24 cellular contexts compared by ENCODE assay signal in genomic region chr1:32946413-32946812, GRCh38. TPM values are rescaled to one million over a fixed set of nuclear protein-coding genes. Genes with fewer than 3 reads are reported as not detected.
A peak's percentile ranks its signal among the peaks of the same experiment; 100 is the strongest.
DNase-seq lines count a peak whose midpoint lies in the region; ATAC-seq, FAIRE-seq and TF ChIP-seq lines count a peak whose summit lies in the region.
"Had no signal": no experiment of that assay in that cellular context is flagged by ENCODE, and none has a peak within 500 bp of the region (broad histone marks: within the 10 kb centered on the region; RNA-seq: fewer than 3 reads in every experiment).

No MANE protein-coding gene starts in this region.

- no peak for TF ChIP-seq RAD21 in HepG2 (CRISPR knock-in tag; IDR thresholded peaks at IDR 0.05)

- no peak overlapping the region for H2BK15ac ChIP-seq in H9 (ENCODE audit: low read depth, low read length)

- H3K23me2 ChIP-seq in H9 (ENCODE audit: insufficient read length, low read depth, low read length, poor library complexity, severe bottlenecking): no peaks in the 10 kb centered on the region

- H3K23ac ChIP-seq in H9 (ENCODE audit: insufficient read length, low read depth, low read length): no peak overlapping the region

- H3K4me3 ChIP-seq in BLaER1: no peak overlapping the region
- H3K4me3 ChIP-seq in OCI-LY7 (ENCODE audit: low read depth, low read length, poor library complexity, severe bottlenecking): peak overlapping the region; percentile 17
- H3K4me3 ChIP-seq in HepG2 (replicated peaks in 1 of 3; ENCODE audit: insufficient read depth in 1 of 3, low read depth in 2 of 3, low read length in 3 of 3): no peak overlapping the region
- H3K4me3 ChIP-seq in heart right ventricle: no peak overlapping the region
- H3K4me3 ChIP-seq: A549 had no signal

- H3K4me1 Mint-ChIP-seq in chondrocyte (ENCODE audit: low read depth) (peaks cover 47% of the 10 kb centered on the region), H9 (no peaks in the 10 kb centered on the region)

- H2BK120ac ChIP-seq in H9 (ENCODE audit: low read depth, low read length, poor library complexity, severe bottlenecking): no peak overlapping the region

- no peak overlapping the region for H3T11ph ChIP-seq in H9 (ENCODE audit: low read length)

- no peak overlapping the region for H2BK20ac ChIP-seq in H9 (ENCODE audit: low read depth, low read length, poor library complexity, severe bottlenecking)

- no peak overlapping the region for H3K14ac ChIP-seq in H9 (ENCODE audit: insufficient read depth, low read length)

- H3K9me3 Mint-ChIP-seq in chondrocyte (ENCODE audit: low read depth) (no peaks in the 10 kb centered on the region), H9 (no peaks in the 10 kb centered on the region)
- H3K9me3 Mint-ChIP-seq: HFFc6 had no signal

- no peak overlapping the region for H4K8ac ChIP-seq in H9 (replicated peaks; ENCODE audit: insufficient read length, low read depth, low read length)

- H3K9me3 ChIP-seq in BLaER1 (no peaks in the 10 kb centered on the region), OCI-LY7 (ENCODE audit: low read length) (no peaks in the 10 kb centered on the region), HepG2 (ENCODE audit: low read length) (no peaks in the 10 kb centered on the region), heart right ventricle (no peaks in the 10 kb centered on the region), H9 (ENCODE audit: control insufficient read depth, low read depth, low read length) (no peaks in the 10 kb centered on the region)
- H3K9me3 ChIP-seq: A549 had no signal

- no peaks in the 10 kb centered on the region for H3K79me1 ChIP-seq in H9 (ENCODE audit: insufficient read depth, low read depth, low read length, poor library complexity, severe bottlenecking)

- H3K79me2 ChIP-seq in OCI-LY7 (ENCODE audit: insufficient read depth, low read depth, low read length): peaks cover 34% of the 10 kb centered on the region
- peaks cover 10% of the 10 kb centered on the region for H3K79me2 ChIP-seq in HepG2 (ENCODE audit: insufficient read depth, low read length)
- H3K79me2 ChIP-seq in H9 (ENCODE audit: insufficient read depth, low read length): no peaks in the 10 kb centered on the region

- H2BK12ac ChIP-seq in H9 (ENCODE audit: insufficient read length, low read depth, low read length): no peak overlapping the region

- no peak for TF ChIP-seq POLR2A in HepG2 (IDR thresholded peaks at IDR 0.05; ENCODE audit: insufficient read depth in 1 of 2, low read depth in 2 of 2, low read length in 2 of 2)

- peaks cover 31% of the 10 kb centered on the region for H3K4me1 ChIP-seq in BLaER1
- H3K4me1 ChIP-seq in OCI-LY7 (ENCODE audit: insufficient read depth, low read length, poor library complexity, severe bottlenecking): peaks cover 59% of the 10 kb centered on the region
- peaks cover 46% of the 10 kb centered on the region for H3K4me1 ChIP-seq in HepG2 (ENCODE audit: insufficient read depth, low read length)
- H3K4me1 ChIP-seq in heart right ventricle: peaks cover 0 to 40% (median 18%) of the 10 kb centered on the region in 9 donors
- H3K4me1 ChIP-seq in H9 (ENCODE audit: insufficient read depth, low read length): no peaks in the 10 kb centered on the region

- no peaks in the 10 kb centered on the region for H3K27me3 ChIP-seq in BLaER1
- H3K27me3 ChIP-seq in HepG2 (ENCODE audit: control insufficient read depth in 1 of 2, insufficient read depth in 2 of 2, low read length in 2 of 2): no peaks in the 10 kb centered on the region
- no peaks in the 10 kb centered on the region for H3K27me3 ChIP-seq in heart right ventricle
- H3K27me3 ChIP-seq in H9 (ENCODE audit: insufficient read depth, low read length): no peaks in the 10 kb centered on the region

- H3K9ac ChIP-seq in BLaER1 (no peak overlapping the region), HepG2 (ENCODE audit: insufficient read depth, low read depth, low read length) (no peak overlapping the region), H9 (ENCODE audit: extremely low read depth, insufficient read length, low read length) (no peak overlapping the region)
- H3K9ac ChIP-seq: KMS-11 had no signal

- no peaks in the 10 kb centered on the region for H3K27me3 Mint-ChIP-seq in chondrocyte (ENCODE audit: low read depth)
- H3K27me3 Mint-ChIP-seq in H9 (ENCODE audit: low read depth): no peaks in the 10 kb centered on the region

- H3K27ac Mint-ChIP-seq in chondrocyte (ENCODE audit: unreplicated experiment) (peak overlapping the region; percentile 65), H9 (no peak overlapping the region)
- H3K27ac Mint-ChIP-seq: HFFc6 had no signal

- POLR2A ChIA-PET in OCI-LY7 (lab: Charles Lee): interaction anchor here (0.7 to 3.3 kb wide), 8 partner anchors 8 to 89 kb away, joined by 3 to 26 read pairs (median 4); partner anchors contain the start of gene RNF19B
- POLR2A ChIA-PET in HepG2 (lab: Yijun Ruan, JAX): interaction anchor here (1.7 kb wide), 1 partner anchor 18 kb away, joined by 9 read pairs; the partner anchor contains the start of gene RNF19B

- no peak overlapping the region for H3K56ac ChIP-seq in H9 (ENCODE audit: insufficient read length, low read depth, low read length)

- H3K18ac ChIP-seq in H9 (ENCODE audit: insufficient read length, low read depth, low read length): no peak overlapping the region

- H3K4ac ChIP-seq in H9 (ENCODE audit: low read depth, low read length): no peak overlapping the region

- DNase-seq in OCI-LY7 (ENCODE audit: low spot score): no peak
- no peak for DNase-seq in chondrocyte (ENCODE audit: low spot score)
- DNase-seq in HepG2 (ENCODE audit: low spot score): peak; percentile 51
- no peak for DNase-seq in dedifferentiated amniotic fluid mesenchymal stem cell (ENCODE audit: extremely low spot score)
- no peak for DNase-seq in heart right ventricle
- no peak for DNase-seq in H9
- DNase-seq: C1 segment of cervical spinal cord; DMS79; HFFc6; NCI-H1092; NCI-H1436 treated with DMSO at 0.1 percent for 48 hours; NCI-H2029; NCI-H2171; NCI-H446; NCI-H69; NK-92 treated with Interleukin-12 subunit alpha and Interleukin-12 subunit beta, amount 100 ng/mL, for 24 hours had no signal

- CTCF ChIA-PET in OCI-LY7 (lab: Charles Lee; ENCODE audit: unreplicated experiment) (no interaction called here), HepG2 (lab: Yijun Ruan, JAX; ENCODE audit: low intra/inter-chr PET ratio, low total read pairs) (no interaction called here)

- TF ChIP-seq EP300 in HepG2 (IDR thresholded peaks at IDR 0.05; ENCODE audit: low read depth in 2 of 2, low read length in 2 of 2): peak in 1 of 2 experiments; percentile 58; a peak in 2 of 4 replicates
- TF ChIP-seq EP300 in HepG2 (CRISPR knock-in tag; IDR thresholded peaks at IDR 0.05; ENCODE audit: borderline replicate concordance): no peak

- H2AFZ ChIP-seq in OCI-LY7 (ENCODE audit: low read length) (no peak overlapping the region), HepG2 (ENCODE audit: low read length) (no peak overlapping the region), H9 (ENCODE audit: low read length) (no peak overlapping the region)

- whole genome bisulfite sequencing in HepG2 (ENCODE audit: low lambda C conversion rate): 41% methylated on average over 2 of the region's 2 CpGs
- WGBS in heart right ventricle, 2 donors: 57 to 62% methylated on average over 2 of the region's 2 CpGs
- WGBS in H9 (ENCODE audit: extremely low coverage, insufficient read length, low lambda C conversion rate): no CpG with 5 or more reads among the region's 2 CpGs

- H3K36me3 ChIP-seq in BLaER1: peaks cover 74% of the 10 kb centered on the region
- peaks cover 78% of the 10 kb centered on the region for H3K36me3 ChIP-seq in OCI-LY7 (ENCODE audit: insufficient read depth, low read length)
- peaks cover 11 to 60% of the 10 kb centered on the region in 2 experiments for H3K36me3 ChIP-seq in HepG2 (replicated peaks in 1 of 2; ENCODE audit: control insufficient read depth in 1 of 2, insufficient read depth in 2 of 2, low read length in 2 of 2)
- peaks cover 0 to 93% (median 31%) of the 10 kb centered on the region in 9 donors for H3K36me3 ChIP-seq in heart right ventricle

- TF ChIP-seq CTCF in OCI-LY7 (conservative IDR thresholded peaks at IDR 0.05; ENCODE audit: low read length) (no peak), chondrocyte (IDR thresholded peaks at IDR 0.05) (no peak), HepG2 (CRISPR knock-in tag; IDR thresholded peaks at IDR 0.05) (no peak), heart right ventricle (IDR thresholded peaks at IDR 0.05) (no peak), H9 (conservative IDR thresholded peaks at IDR 0.05) (no peak)

- H4K5ac ChIP-seq in H9 (ENCODE audit: insufficient read length, low read depth, low read length): no peak overlapping the region

- no peak overlapping the region for H4K91ac ChIP-seq in H9 (ENCODE audit: insufficient read length, low read depth, low read length)

- H4K20me1 ChIP-seq in BLaER1: peaks cover 35% of the 10 kb centered on the region; the same call in 1 of the 2 replicates
- 0 out of 2 replicates have a peak, but pooled peaks cover 6% of the 10 kb centered on the region for H4K20me1 ChIP-seq in OCI-LY7 (ENCODE audit: insufficient read depth, low read length)
- no peaks in the 10 kb centered on the region for H4K20me1 ChIP-seq in HepG2 (ENCODE audit: insufficient read depth, low read length)
- peaks cover 2% of the 10 kb centered on the region for H4K20me1 ChIP-seq in H9 (ENCODE audit: control insufficient read depth, insufficient read depth, insufficient read length)

- no peak overlapping the region for H2AK5ac ChIP-seq in H9 (ENCODE audit: insufficient read length, low read length)

- FAIRE-seq in HepG2 (lab: Jason Lieb, UNC): no peak
- FAIRE-seq: A549, D721Med, H1, RCC 7860 had no signal

- H2BK5ac ChIP-seq in H9 (ENCODE audit: insufficient read length, low read length): no peak overlapping the region

- intact Hi-C loops in OCI-LY7 (cut with micrococcal nuclease; ENCODE audit: unreplicated experiment): loop anchor here (5.0 kb wide), 1 partner anchor 91 kb away; the partner anchor contains the start of gene AK2
- intact Hi-C loops in HepG2 (cut with micrococcal nuclease; ENCODE audit: unreplicated experiment): no loop called here
- intact Hi-C loops in heart right ventricle (cut with DNase I): loop anchor here in 2 of 10 donors (5.0 kb wide), 2 partner anchors 91 to 111 kb away; partner anchors contain the start of gene AK2 (in 1 of the 2)

- no TSS peak for BruUV-seq in OCI-LY7 (replicated peaks; lab: Mats Ljungman, UMichigan)
- no TSS peak for BruUV-seq in HepG2 (replicated peaks; lab: Mats Ljungman, UMichigan)

- peak overlapping the region; percentile 31; the same call in 1 of the 2 replicates for H3K4me2 ChIP-seq in BLaER1
- H3K4me2 ChIP-seq in OCI-LY7 (ENCODE audit: low read length): peak overlapping the region; percentile 48
- peak overlapping the region; percentile 33 for H3K4me2 ChIP-seq in HepG2 (ENCODE audit: low read depth, low read length)
- H3K4me2 ChIP-seq in H9 (ENCODE audit: insufficient read depth, insufficient read length, low read length): no peak overlapping the region
- H3K4me2 ChIP-seq: A549, KMS-11 had no signal

- in situ Hi-C loops in HepG2 (cut with HindIII; ENCODE audit: extremely low pct_ligation_motif_present, low pct_unique_long_range_greater_than_20kb): no loop called here

- ATAC-seq in HepG2 (peak; percentile 86), GM18909 (IDR thresholded peaks at IDR 0.05; ENCODE audit: poor library complexity, unreplicated experiment) (no peak), heart right ventricle (no peak)
- ATAC-seq: A549, Right ventricle myocardium inferior had no signal

- H3K36me3 Mint-ChIP-seq in chondrocyte (ENCODE audit: low read depth) (peaks cover 19% of the 10 kb centered on the region), H9 (ENCODE audit: insufficient read depth in 1 of 3, low read depth in 3 of 3) (peaks cover 17 to 44% (median 30%) of the 10 kb centered on the region in 3 experiments; a peak in 6 of 7 replicates)

- H3K27ac ChIP-seq in BLaER1 (no peak overlapping the region), OCI-LY7 (ENCODE audit: low read depth, low read length, poor library complexity, severe bottlenecking) (peak overlapping the region; percentile 45), HepG2 (ENCODE audit: extremely low read length, insufficient read depth, low read length) (peak overlapping the region; percentile 62), heart right ventricle (no peak overlapping the region), H9 (ENCODE audit: insufficient read length, low read depth, low read length) (no peak overlapping the region)
- H3K27ac ChIP-seq: A549, KMS-11 had no signal

- H3K4me3 Mint-ChIP-seq in chondrocyte (ENCODE audit: unreplicated experiment): no peak overlapping the region
- H3K4me3 Mint-ChIP-seq in H9: no peak overlapping the region
- H3K4me3 Mint-ChIP-seq: HFFc6 had no signal

- no peaks in the 10 kb centered on the region for H3K9me2 ChIP-seq in OCI-LY7 (ENCODE audit: insufficient read depth, low read length)

RNA-seq across cellular contexts. Expression of gene RNF19B, which starts 18.2 kb away (rescaled TPM):
- total RNA-seq in OCI-LY7 (2014; rRNA removed; shearing (Covaris generic)): 21.1 and 23.0 TPM in 2 replicates
- 33.6 and 36.8 TPM in 2 replicates for total RNA-seq in OCI-LY7 (2022)
- total RNA-seq in chondrocyte: 15.5 to 17.6 TPM (median 17.4 TPM) in 3 replicates
- total RNA-seq in HepG2 (2016; rRNA removed; fragmentation: Illumina TruSeq; extraction: Trizol): 15.3 and 16.3 TPM in 2 replicates
- 14.7 and 15.7 TPM in 2 replicates for total RNA-seq in HepG2 (2016; cell fraction: cytosol; rRNA removed; fragmentation: Illumina TruSeq; extraction: Trizol; ENCODE audit: low read depth)
- total RNA-seq in HepG2 (2016; cell fraction: insoluble cytoplasmic fraction; rRNA removed; fragmentation: Illumina TruSeq; extraction: Trizol): 14.5 and 14.7 TPM in 2 replicates
- total RNA-seq in HepG2 (2016; cell fraction: membrane; rRNA removed; fragmentation: Illumina TruSeq; extraction: Trizol): 22.4 and 23.5 TPM in 2 replicates
- total RNA-seq in HepG2 (2016; cell fraction: nucleus; rRNA removed; fragmentation: Illumina TruSeq; extraction: Trizol): 7.6 and 10.7 TPM in 2 replicates
- 20.9 and 22.5 TPM in 2 replicates for polyA plus RNA-seq in HepG2 (2011; rRNA removed)
- polyA plus RNA-seq in HepG2 (2011; cell fraction: cytosol; rRNA removed): 20.2 and 22.7 TPM in 2 replicates
- 11.4 and 11.8 TPM in 2 replicates for polyA plus RNA-seq in HepG2 (2011; cell fraction: nucleus; rRNA removed)
- 10.1 and 14.4 TPM in 2 replicates for polyA plus RNA-seq in HepG2 (2012)
- 9.8 and 10.0 TPM in 2 replicates for polyA plus RNA-seq in HepG2 (2016; cell fraction: cytosol; fragmentation: Illumina TruSeq; extraction: Trizol; ENCODE audit: low read depth)
- polyA plus RNA-seq in HepG2 (2016; cell fraction: insoluble cytoplasmic fraction; fragmentation: Illumina TruSeq; extraction: Trizol; ENCODE audit: low read depth): 17.6 and 20.6 TPM in 2 replicates
- polyA plus RNA-seq in HepG2 (2016; cell fraction: membrane; fragmentation: Illumina TruSeq; extraction: Trizol; ENCODE audit: low read depth): 19.3 and 20.2 TPM in 2 replicates
- 13.4 and 15.4 TPM in 2 replicates for polyA plus RNA-seq in HepG2 (2016; cell fraction: nucleus; fragmentation: Illumina TruSeq; extraction: Trizol; ENCODE audit: insufficient read depth, low read depth)
- polyA minus RNA-seq in HepG2 (2011; rRNA and poly(A)+ RNA removed; ENCODE audit: low replicate concordance): 14.9 and 40.6 TPM in 2 replicates
- 18.2 and 22.4 TPM in 2 replicates for polyA minus RNA-seq in HepG2 (2011; cell fraction: cytosol; rRNA and poly(A)+ RNA removed)
- polyA minus RNA-seq in HepG2 (2011; cell fraction: nucleus; rRNA and poly(A)+ RNA removed): 13.1 and 17.9 TPM in 2 replicates
- 10 to 100 TPM; 10.2 to 36.9 (median 13.8) TPM for total RNA-seq in heart right ventricle
- polyA plus RNA-seq in heart right ventricle: 1 to 10 TPM; 1.1 to 7.0 TPM
- 15.0 and 15.6 TPM in 2 replicates for total RNA-seq in H9 (2021)

RNA-seq across cellular contexts. Expression of gene TMEM54, which starts 45.2 kb away (rescaled TPM):
- total RNA-seq in OCI-LY7 (2014; rRNA removed; shearing (Covaris generic)): 2.2 and 3.1 TPM in 2 replicates
- total RNA-seq in OCI-LY7 (2022) (0.93 and 1.7 TPM in 2 replicates), chondrocyte (14.6 to 23.7 TPM (median 21.1 TPM) in 3 replicates), HepG2 (2016; rRNA removed; fragmentation: Illumina TruSeq; extraction: Trizol) (0.76 and 2.5 TPM in 2 replicates), heart right ventricle (10 to 100 TPM in 7 of 10 donors, 1 to 10 TPM in 3; 4.5 to 22.5 (median 10.8) TPM), H9 (2021) (17.2 and 17.7 TPM in 2 replicates)
- 6.9 and 7.0 TPM in 2 replicates for total RNA-seq in HepG2 (2016; cell fraction: cytosol; rRNA removed; fragmentation: Illumina TruSeq; extraction: Trizol; ENCODE audit: low read depth)
- 0.83 and 1.3 TPM in 2 replicates for total RNA-seq in HepG2 (2016; cell fraction: insoluble cytoplasmic fraction; rRNA removed; fragmentation: Illumina TruSeq; extraction: Trizol)
- 5.0 and 5.4 TPM in 2 replicates for total RNA-seq in HepG2 (2016; cell fraction: membrane; rRNA removed; fragmentation: Illumina TruSeq; extraction: Trizol)
- 1.2 and 1.7 TPM in 2 replicates for total RNA-seq in HepG2 (2016; cell fraction: nucleus; rRNA removed; fragmentation: Illumina TruSeq; extraction: Trizol)
- polyA plus RNA-seq in HepG2 (2011; rRNA removed) (2.9 and 4.0 TPM in 2 replicates), heart right ventricle (10 to 100 TPM in 1 of 2 donors, 1 to 10 TPM in 1; 8.4 to 18.2 TPM)
- polyA plus RNA-seq in HepG2 (2011; cell fraction: cytosol; rRNA removed): 4.2 and 5.4 TPM in 2 replicates
- polyA plus RNA-seq in HepG2 (2011; cell fraction: nucleus; rRNA removed): 2.7 and 3.1 TPM in 2 replicates
- polyA plus RNA-seq in HepG2 (2012): 0.43 and 2.3 TPM in 2 replicates
- 9.6 and 9.8 TPM in 2 replicates for polyA plus RNA-seq in HepG2 (2016; cell fraction: cytosol; fragmentation: Illumina TruSeq; extraction: Trizol; ENCODE audit: low read depth)
- 1.0 and 1.1 TPM in 2 replicates for polyA plus RNA-seq in HepG2 (2016; cell fraction: insoluble cytoplasmic fraction; fragmentation: Illumina TruSeq; extraction: Trizol; ENCODE audit: low read depth)
- 6.2 and 6.8 TPM in 2 replicates for polyA plus RNA-seq in HepG2 (2016; cell fraction: membrane; fragmentation: Illumina TruSeq; extraction: Trizol; ENCODE audit: low read depth)
- 1.3 and 2.6 TPM in 2 replicates for polyA plus RNA-seq in HepG2 (2016; cell fraction: nucleus; fragmentation: Illumina TruSeq; extraction: Trizol; ENCODE audit: insufficient read depth, low read depth)
- polyA minus RNA-seq in HepG2 (2011; rRNA and poly(A)+ RNA removed; ENCODE audit: low replicate concordance): 6.4 and 19.0 TPM in 2 replicates
- 1.8 TPM in 1 of 2 replicates, not detected in the other for polyA minus RNA-seq in HepG2 (2011; cell fraction: cytosol; rRNA and poly(A)+ RNA removed)
- 0.75 TPM in 1 of 2 replicates, not detected in the other for polyA minus RNA-seq in HepG2 (2011; cell fraction: nucleus; rRNA and poly(A)+ RNA removed)

Comparison
In these comparisons a context has a peak if more than half of its experiments do, and no peak if none do; other contexts are left out.
1. H3K27ac ChIP-seq: peak in OCI-LY7 (single experiment) and HepG2 (single experiment); none in BLaER1 (single experiment), heart right ventricle (0 of 10) and H9 (single experiment).